Comparison of ENCODE assay signal across 3 cellular contexts in genomic region chr1:203518139-203518538, GRCh38. TPM values are rescaled to one million over a fixed set of nuclear protein-coding genes. Genes with fewer than 3 reads are reported as not detected.
"Had no signal": no experiment of that assay in that cellular context is flagged by ENCODE, and none has a peak within 500 bp of the region (broad histone marks: within the 10 kb centered on the region; RNA-seq: fewer than 3 reads in every experiment).

No MANE protein-coding gene starts in this region.

RNA-seq across cellular contexts. Expression of gene OPTC, which starts 24.2 kb away (rescaled TPM):
- total RNA-seq: NCI-H460, SK-MEL-5 had no signal
- polyA plus RNA-seq: SK-N-SH had no signal

RNA-seq across cellular contexts. Expression of gene PRELP, which starts 42.5 kb away (rescaled TPM):
- total RNA-seq: NCI-H460 had no signal
